ENCODE assay signal across 19 cellular contexts in the genomic region with DNA sequence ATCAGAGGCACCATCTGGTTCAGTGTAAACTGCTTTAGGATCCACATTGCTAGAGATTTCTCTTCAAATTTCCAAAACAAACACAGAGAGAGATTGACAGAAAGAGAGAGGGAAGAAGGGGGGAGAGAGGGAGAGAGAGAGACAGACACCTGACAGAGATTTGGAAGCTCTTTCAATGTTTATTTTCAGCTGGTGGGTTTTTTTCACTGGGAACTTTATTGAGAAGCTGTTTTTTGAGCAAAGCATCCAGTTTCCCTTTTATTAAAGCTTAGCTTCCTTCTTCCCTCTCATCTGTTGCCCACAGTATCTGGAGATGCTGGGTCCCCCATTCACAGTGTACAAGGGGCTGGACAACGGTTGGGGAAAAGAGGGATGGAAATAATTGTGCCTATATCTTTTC.
"Had no signal": no experiment of that assay in that cellular context is flagged by ENCODE, and none has a peak within 500 bp of the region (broad histone marks: within the 10 kb centered on the region; RNA-seq: fewer than 3 reads in every experiment).

No MANE protein-coding gene starts in this region.

- H3K27me3 Mint-ChIP-seq: activated naive CD8-positive, alpha-beta T cell treated with anti-CD3 and anti-CD28 coated beads, Interleukin-2, amount 10 ng/mL, durations not matched to agents 7 days and 5 days; natural killer cell treated with Interleukin-12 subunit alpha and Interleukin-12 subunit beta and Interleukin-15 and Interleukin-18, amount 100 ng/mL, for 72 hours had no signal

- H3K9me3 Mint-ChIP-seq: activated naive CD8-positive, alpha-beta T cell treated with anti-CD3 and anti-CD28 coated beads, Interleukin-2, amount 10 ng/mL, durations not matched to agents 7 days and 5 days; activated T-helper 2 cell treated with anti-CD3 and anti-CD28 coated beads, Interferon-gamma antibody, Interleukin-2, Interleukin-4, amounts not matched to agents 10 μg/mL and 5 μg/mL and 100 μg/mL, durations not matched to agents 14 hours and 24 hours and 36 hours; immature natural killer cell; natural killer cell treated with Interleukin-12 subunit alpha and Interleukin-12 subunit beta and Interleukin-15 and Interleukin-18, amount 100 ng/mL, for 72 hours had no signal

- H3K4me3 Mint-ChIP-seq: activated naive CD8-positive, alpha-beta T cell treated with anti-CD3 and anti-CD28 coated beads, Interleukin-2, amount 10 ng/mL, durations not matched to agents 7 days and 5 days; activated T-cell treated with anti-CD3 and anti-CD28 coated beads, Interleukin-2, amount 50 U/mL, for 4 hours; immature natural killer cell; natural killer cell treated with Interleukin-12 subunit alpha and Interleukin-12 subunit beta and Interleukin-15 and Interleukin-18, amount 100 ng/mL, for 72 hours had no signal

- H2AFZ ChIP-seq: hepatocyte had no signal

- ATAC-seq: activated CD4-positive, CD25-positive, alpha-beta regulatory T cell treated with anti-CD3 and anti-CD28 coated beads, Interleukin-2, amount 50 U/mL, for 24 hours; activated T-cell treated with anti-CD3 and anti-CD28 coated beads, Interleukin-2, amount 50 U/mL, for 4 hours; left lung; natural killer cell treated with Interleukin-12 subunit alpha and Interleukin-12 subunit beta and Interleukin-15 and Interleukin-18, amount 100 ng/mL, for 72 hours had no signal

- DNase-seq: activated naive CD4-positive, alpha-beta T cell; activated naive CD8-positive, alpha-beta T cell treated with anti-CD3 and anti-CD28 coated beads, Interleukin-2, amount 10 ng/mL, durations not matched to agents 7 days and 5 days; activated T-cell treated with anti-CD3 and anti-CD28 coated beads, Interleukin-2, amount 50 U/mL, for 4 hours; amniotic stem cell; cortex of kidney; immature natural killer cell; left lung; midbrain; ovary; stimulated activated CD4-positive, alpha-beta T cell treated with anti-CD3 and anti-CD28 coated beads, Interleukin-4, amount 100 ng/mL, for 1 hour; stimulated activated naive CD4-positive, alpha-beta T cell treated with Interleukin-2 at 50 U/mL for 16 hours; T-helper 1 cell; upper lobe of left lung had no signal

- H3K4me2 ChIP-seq: hepatocyte had no signal

- H3K27ac ChIP-seq: hepatocyte, left lung, ovary, upper lobe of left lung had no signal

- H3K4me3 ChIP-seq: hepatocyte, left lung, lung, ovary, prostate gland, upper lobe of left lung had no signal

- H3K79me2 ChIP-seq: hepatocyte had no signal

- H3K36me3 ChIP-seq: ovary, prostate gland, upper lobe of left lung had no signal

- H3K27ac Mint-ChIP-seq: activated naive CD8-positive, alpha-beta T cell treated with anti-CD3 and anti-CD28 coated beads, Interleukin-2, amount 10 ng/mL, durations not matched to agents 7 days and 5 days; activated T-helper 2 cell treated with anti-CD3 and anti-CD28 coated beads, Interferon-gamma antibody, Interleukin-2, Interleukin-4, amounts not matched to agents 10 μg/mL and 5 μg/mL and 100 μg/mL, durations not matched to agents 14 hours and 24 hours and 36 hours had no signal

- H3K27me3 ChIP-seq: hepatocyte, left lung, ovary, upper lobe of left lung had no signal

- H3K9me3 ChIP-seq: left lung, ovary, prostate gland, upper lobe of left lung had no signal

- H3K4me1 ChIP-seq: left lung, prostate gland, upper lobe of left lung had no signal
